ENCODE assay signal across 8 cellular contexts in genomic region chr2:84969511-84970265, GRCh38. TPM values are rescaled to one million over a fixed set of nuclear protein-coding genes. Genes with fewer than 3 reads are reported as not detected.
DNase-seq lines count a peak whose midpoint lies in the region; ATAC-seq, FAIRE-seq and TF ChIP-seq lines count a peak whose summit lies in the region.

No MANE protein-coding gene starts in this region.

- H4K20me1 ChIP-seq in OCI-LY3 (ENCODE audit: insufficient read depth, low read length) (peaks cover 21% of the 10 kb centered on the region), GM12878 (ENCODE audit: control insufficient read depth, insufficient read depth) (no peaks in the 10 kb centered on the region)

- CTCF ChIA-PET in GM12878 (lab: Yijun Ruan, JAX) = interaction anchor here (0.6 to 4.2 kb wide), 14 partner anchors 8 to 87 kb away, joined by 3 to 61 read pairs (median 4); no protein-coding TSS in a partner anchor

- H3K27me3 ChIP-seq in OCI-LY3 (ENCODE audit: low read depth, low read length) (no peaks in the 10 kb centered on the region), GM12878 (replicated peaks in 1 of 2; ENCODE audit: control insufficient read depth in 2 of 2, insufficient read depth in 2 of 2, low read length in 1 of 2) (no peaks in the 10 kb centered on the region), layer of hippocampus (ENCODE audit: control insufficient read depth, insufficient read depth, low read length) (no peaks in the 10 kb centered on the region), stomach smooth muscle (ENCODE audit: control insufficient read depth in 1 of 2, insufficient read depth in 2 of 2, low read length in 2 of 2) (no peaks in the 10 kb centered on the region)

- RAD21 ChIA-PET in GM12878 (lab: Charles Lee; ENCODE audit: unreplicated experiment) = interaction anchor here (0.8 to 13.7 kb wide), 9 partner anchors 9 to 64 kb away, joined by 3 to 300 read pairs (median 4); partner anchors contain the start of gene TMSB10

- FAIRE-seq in GM12878 (lab: Jason Lieb, UNC) = no peak

- WGBS in GM12878 (ENCODE audit: insufficient coverage, insufficient replicate concordance, low lambda C conversion rate, missing lambda C conversion rate) = 2% methylated on average over 11 of the region's 11 CpGs

- POLR2A ChIA-PET in GM12878 (lab: Charles Lee) = interaction anchor here (1.0 to 16.1 kb wide), 9 partner anchors 8 to 80 kb away, joined by 3 to 265 read pairs (median 5); no protein-coding TSS in a partner anchor

- H3K9ac ChIP-seq in OCI-LY3 (ENCODE audit: low read length) (peak overlapping the region; percentile 98), GM12878 (ENCODE audit: control insufficient read depth, insufficient read depth, low read length) (peak overlapping the region; percentile 100), stomach smooth muscle (ENCODE audit: low read length in 2 of 2) (peak overlapping the region; percentile 90 to 95)

- SMC1A ChIA-PET in GM12878 (lab: Charles Lee; ENCODE audit: uncharacterized antibody, unreplicated experiment) = interaction anchor here (0.6 to 21.0 kb wide), 13 partner anchors 8 to 341 kb away, joined by 3 to 378 read pairs (median 3); no protein-coding TSS in a partner anchor

- H3K79me2 ChIP-seq in OCI-LY3 (ENCODE audit: low read length) (peaks cover 92% of the 10 kb centered on the region), GM12878 (ENCODE audit: control insufficient read depth, insufficient read depth, low read length) (peaks cover 80% of the 10 kb centered on the region)

- H3K4me1 ChIP-seq in OCI-LY3 (ENCODE audit: low read length) (peaks cover 34% of the 10 kb centered on the region), GM12878 (ENCODE audit: control insufficient read depth, insufficient read depth, low read length) (peaks cover 6% of the 10 kb centered on the region; the same call in 1 of the 2 replicates), stomach smooth muscle (ENCODE audit: control insufficient read depth, insufficient read depth, low read length) (peaks cover 20% of the 10 kb centered on the region)

- TF ChIP-seq EP300 in GM12878 (IDR thresholded peaks at IDR 0.05; ENCODE audit: borderline replicate concordance in 1 of 2, control insufficient read depth in 1 of 2, low read depth in 2 of 2, low read length in 2 of 2) = peak in 1 of 2 experiments; percentile 15; a peak in 1 of 4 replicates

- H3K9me3 ChIP-seq in OCI-LY3 (ENCODE audit: insufficient read depth, low read length) (no peaks in the 10 kb centered on the region), GM12878 (replicated peaks; ENCODE audit: control insufficient read depth, insufficient read depth, low read length) (no peaks in the 10 kb centered on the region), stomach smooth muscle (ENCODE audit: control insufficient read depth in 2 of 2, low read length in 2 of 2) (no peaks in the 10 kb centered on the region)

- no peak for TF ChIP-seq RAD21 in GM12878 (IDR thresholded peaks at IDR 0.05; ENCODE audit: insufficient read depth, low read depth, low read length)

- H3K27ac ChIP-seq in OCI-LY3 (ENCODE audit: low read length) (peak overlapping the region; percentile 90), GM12878 (ENCODE audit: control insufficient read depth, insufficient read depth) (peak overlapping the region; percentile 93), layer of hippocampus (ENCODE audit: low read depth, low read length) (peak overlapping the region; percentile 87), stomach smooth muscle (ENCODE audit: low read length) (peak overlapping the region; percentile 81)

- ATAC-seq in GM12878 = peak; percentile 33
- no peak for ATAC-seq in HG03457 (IDR thresholded peaks at IDR 0.05; ENCODE audit: unreplicated experiment)
- ATAC-seq in HG02981 (IDR thresholded peaks at IDR 0.05; ENCODE audit: unreplicated experiment) = no peak

- intact Hi-C loops in GM12878 (cut with micrococcal nuclease; ENCODE audit: unreplicated experiment) = loop anchor here (1.0 to 5.0 kb wide), 3 partner anchors 23 to 43 kb away; no protein-coding TSS in a partner anchor

- in situ Hi-C loops in GM12878 (cut with MboI) = no loop called here

- TF ChIP-seq POLR2A in GM12878 (IDR thresholded peaks at IDR 0.05; ENCODE audit: low read depth, low read length) = no peak

- DNase-seq in NOMO-1 (lab: John Stamatoyannopoulos, UW; ENCODE audit: unreplicated experiment in 2 of 2) (peak; percentile 18 to 54), NOMO-1 treated with dmso at 0.1 percent for 144 hours (lab: John Stamatoyannopoulos, UW; ENCODE audit: unreplicated experiment) (no peak), GM12878 (ENCODE audit: low read depth, low spot score) (no peak)

- H2AFZ ChIP-seq in OCI-LY3 (ENCODE audit: low read depth, low read length) = no peak overlapping the region
- no peak overlapping the region; the same call in 1 of the 2 replicates for H2AFZ ChIP-seq in GM12878 (ENCODE audit: control insufficient read depth, low read depth, low read length)

- H3K4me3 ChIP-seq in OCI-LY3 (ENCODE audit: low read length) (peak overlapping the region; percentile 91), GM12878 (peak overlapping the region; percentile 85), stomach smooth muscle (ENCODE audit: low read length in 2 of 2) (peak overlapping the region; percentile 78 to 85)

- no peak for TF ChIP-seq CTCF in OCI-LY3 (IDR thresholded peaks at IDR 0.05; ENCODE audit: low read depth, low read length)
- TF ChIP-seq CTCF in GM12878 (IDR thresholded peaks at IDR 0.05 in 2 of 3, conservative IDR thresholded peaks at IDR 0.05 in 1 of 3; ENCODE audit: control insufficient read depth in 2 of 3, extremely low read depth in 1 of 3, insufficient read depth in 1 of 3, low read depth in 3 of 3, low read length in 3 of 3) = no peak

- TSS peak; percentile 78 for BruUV-seq in GM12878 (replicated peaks; lab: Mats Ljungman, UMichigan)

- peaks cover 36% of the 10 kb centered on the region for H3K36me3 ChIP-seq in OCI-LY3 (replicated peaks; ENCODE audit: low read depth, low read length)
- peaks cover 2 to 10% of the 10 kb centered on the region in 2 experiments; a peak in 2 of 4 replicates for H3K36me3 ChIP-seq in GM12878 (ENCODE audit: control insufficient read depth in 2 of 2, insufficient read depth in 2 of 2, low read length in 1 of 2)
- H3K36me3 ChIP-seq in stomach smooth muscle (ENCODE audit: control insufficient read depth in 2 of 2, insufficient read depth in 2 of 2, low read length in 2 of 2) = peaks cover 0 to 3% of the 10 kb centered on the region in 2 donors

- H3K4me2 ChIP-seq in OCI-LY3 (ENCODE audit: low read length) (peak overlapping the region; percentile 98), GM12878 (ENCODE audit: control insufficient read depth, insufficient read depth) (peak overlapping the region; percentile 73)

TF ChIP-seq in GM12878, 131 proteins besides CTCF, POLR2A, EP300 and RAD21 (continues in another document):
- TF ChIP-seq SPI1 (IDR thresholded peaks at IDR 0.05; ENCODE audit: borderline replicate concordance, insufficient read depth, low read depth, low read length) (peak; percentile 67), SP1 (IDR thresholded peaks at IDR 0.05; ENCODE audit: low read depth, low read length) (no peak), SKIL (IDR thresholded peaks at IDR 0.05; ENCODE audit: low read depth, poor library complexity, severe bottlenecking) (peak; percentile 35), FOXM1 (IDR thresholded peaks at IDR 0.05; ENCODE audit: low read depth, low read length) (peak; percentile 60), RELA (IDR thresholded peaks at IDR 0.05; ENCODE audit: borderline replicate concordance, partially characterized antibody) (no peak), CHD1 (IDR thresholded peaks at IDR 0.05; ENCODE audit: low read depth, low read length) (peak; percentile 7; the same call in 1 of the 2 replicates), MEF2B (IDR thresholded peaks at IDR 0.05; ENCODE audit: partially characterized antibody, poor library complexity, severe bottlenecking) (peak; percentile 95), STAT1 (conservative IDR thresholded peaks at IDR 0.05) (no peak)

RNA-seq across cellular contexts. Expression of gene KCMF1, which starts 1.3 kb away (rescaled TPM):
- total RNA-seq in GM12878 (2013; cell fraction: nucleolus; rRNA removed) = 33.2 and 42.8 TPM in 2 replicates
- total RNA-seq in GM12878 (2014; rRNA removed) = 38.8 and 45.1 TPM in 2 replicates
- 48.2 and 51.8 TPM in 2 replicates for total RNA-seq in GM12878 (2014; rRNA removed; fragmentation: Illumina TruSeq; extraction: Trizol)
- total RNA-seq in GM12878 (2021) = 77.1 and 82.5 TPM in 2 replicates
- 20.8 TPM for polyA plus RNA-seq in GM12878 (2011; ENCODE audit: low read depth)
- 124 and 137 TPM in 2 replicates for polyA plus RNA-seq in GM12878 (2011; rRNA removed)
- 57.2 and 79.4 TPM in 2 replicates for polyA plus RNA-seq in GM12878 (2011; cell fraction: cytosol; rRNA removed)
- 49.0 and 62.0 TPM in 2 replicates for polyA plus RNA-seq in GM12878 (2011; cell fraction: nucleus; rRNA removed)
- polyA plus RNA-seq in GM12878 (2012) = 39.3 and 61.9 TPM in 2 replicates
- 48.2 and 72.3 TPM in 2 replicates for polyA plus RNA-seq in GM12878 (2014; fragmentation: Illumina TruSeq; extraction: Trizol)
- 1 to 10 TPM; 8.4 to 9.8 TPM for polyA plus RNA-seq in GM12878 (2014; fragmentation: Nextera tagmentation; extraction: Ambion mirVana)
- polyA plus RNA-seq in GM12878 (2014; rRNA removed) = 43.1 and 47.1 TPM in 2 replicates
- polyA plus RNA-seq in GM12878 (2016; fragmentation: Nextera tagmentation; extraction: Ambion mirVana) = 10 to 100 TPM; 27.2 to 30.6 TPM
- 67.5 and 162 TPM in 2 replicates for polyA minus RNA-seq in GM12878 (2011; rRNA and poly(A)+ RNA removed)
- 26.2 and 45.2 TPM in 2 replicates for polyA minus RNA-seq in GM12878 (2011; cell fraction: cytosol; rRNA and poly(A)+ RNA removed)
- 12.5 and 16.6 TPM in 2 replicates for polyA minus RNA-seq in GM12878 (2011; cell fraction: nucleus; rRNA and poly(A)+ RNA removed)

Comparison
In these comparisons a context has a peak if more than half of its experiments do, and no peak if none do; other contexts are left out.
1. DNase-seq: peak in NOMO-1 (2 of 2); none in NOMO-1 treated with dmso at 0.1 percent for 144 hours (single experiment) and GM12878 (single experiment).
2. Peak in every context shown above with its lines, with median percentiles within 50 percentile points of each other: H3K27ac ChIP-seq, H3K4me3 ChIP-seq and H3K9ac ChIP-seq.